9 cellular contexts compared by ENCODE assay signal in the genomic region with DNA sequence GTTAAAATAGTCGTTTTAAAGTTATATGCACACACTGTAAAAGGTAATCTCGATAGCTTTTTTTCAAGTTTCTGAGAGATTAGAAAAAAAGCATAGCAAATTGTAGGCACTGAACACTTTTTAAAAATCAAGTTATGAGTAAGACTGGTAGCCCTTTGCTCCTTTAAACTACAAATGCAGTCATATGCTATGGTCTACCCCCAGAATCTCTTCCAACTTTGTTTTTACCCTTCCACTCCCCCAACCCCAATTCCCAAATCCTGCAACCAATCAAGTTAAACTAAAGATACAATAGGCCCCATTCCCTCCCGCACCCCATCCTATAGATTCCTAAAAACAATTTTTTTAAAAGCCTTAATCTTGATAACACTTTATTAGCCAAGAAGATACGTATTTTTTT. TPM values are rescaled to one million over a fixed set of nuclear protein-coding genes. Genes with fewer than 3 reads are reported as not detected.
DNase-seq lines count a peak whose midpoint lies in the region; ATAC-seq and TF ChIP-seq lines count a peak whose summit lies in the region.
"Had no signal": no experiment of that assay in that cellular context is flagged by ENCODE, and none has a peak within 500 bp of the region (broad histone marks: within the 10 kb centered on the region; RNA-seq: fewer than 3 reads in every experiment).

No MANE protein-coding gene starts in this region.

- TF ChIP-seq CTCF in mammary epithelial cell (conservative IDR thresholded peaks at IDR 0.05 in 1 of 2, IDR thresholded peaks at IDR 0.05 in 1 of 2; ENCODE audit: extremely low read depth in 1 of 2, insufficient read depth in 1 of 2, low read depth in 1 of 2, low read length in 2 of 2) (no peak), lower lobe of right lung (IDR thresholded peaks at IDR 0.05) (no peak), tibial artery (IDR thresholded peaks at IDR 0.05) (no peak)

- no peaks in the 10 kb centered on the region for H3K27me3 ChIP-seq in mammary epithelial cell (ENCODE audit: insufficient read depth, low read length)
- H3K27me3 ChIP-seq in lower lobe of right lung (ENCODE audit: low read depth): no peaks in the 10 kb centered on the region
- H3K27me3 ChIP-seq in tibial artery: no peaks in the 10 kb centered on the region

- dilution Hi-C loops in mammary epithelial cell (cut with HindIII; ENCODE audit: low sequenced_read_pairs): loop anchor here (25.0 kb wide), 1 partner anchor 95 kb away; a partner anchor contains a TSS

- H3K36me3 ChIP-seq in mammary epithelial cell (ENCODE audit: insufficient read depth, low read length) (no peaks in the 10 kb centered on the region), lower lobe of right lung (no peaks in the 10 kb centered on the region), tibial artery (no peaks in the 10 kb centered on the region)

- peak overlapping the region; percentile 92 for H3K9ac ChIP-seq in mammary epithelial cell (ENCODE audit: insufficient read depth, low read length)

- H3K4me3 ChIP-seq in mammary epithelial cell (replicated peaks in 1 of 3; ENCODE audit: insufficient read depth in 1 of 3, low read depth in 2 of 3, low read length in 3 of 3): peak overlapping the region; percentile 68 to 99 (median 93)
- peak overlapping the region; percentile 67 for H3K4me3 ChIP-seq in lower lobe of right lung
- H3K4me3 ChIP-seq in tibial artery: peak overlapping the region; percentile 76 to 92

- H3K27ac ChIP-seq in mammary epithelial cell (ENCODE audit: insufficient read depth, low read depth, low read length) (peak overlapping the region; percentile 96), lower lobe of right lung (peak overlapping the region; percentile 98), tibial artery (peak overlapping the region in 1 of 2 donors; percentile 97)

- ATAC-seq in lower lobe of right lung (no peak), HG03196 (IDR thresholded peaks at IDR 0.05; ENCODE audit: unreplicated experiment) (no peak)

- peak overlapping the region; percentile 95 for H2AFZ ChIP-seq in mammary epithelial cell (ENCODE audit: low read depth, low read length)

- CTCF ChIA-PET in mammary epithelial cell (lab: Charles Lee; ENCODE audit: low non-redundant PET): no interaction called here

- H3K4me2 ChIP-seq in mammary epithelial cell (ENCODE audit: insufficient read depth, low read depth, low read length): peak overlapping the region; percentile 92

- DNase-seq in DMS79 treated with DMSO at 0.1 percent for 48 hours (lab: John Stamatoyannopoulos, UW) (peak; percentile 43), DMS79 (lab: John Stamatoyannopoulos, UW) (no peak), mammary epithelial cell (no peak), lower lobe of right lung (no peak), tibial artery (no peak), G401 (ENCODE audit: low spot score) (no peak), cerebellum (ENCODE audit: low spot score) (no peak)
- DNase-seq: NCI-H1048 had no signal

- no TSS peak for BruUV-seq in mammary epithelial cell (replicated peaks; lab: Mats Ljungman, UMichigan)

- H3K9me3 ChIP-seq in mammary epithelial cell (replicated peaks; ENCODE audit: insufficient read depth, low read length) (no peaks in the 10 kb centered on the region), lower lobe of right lung (no peaks in the 10 kb centered on the region), tibial artery (no peaks in the 10 kb centered on the region)

- in situ Hi-C loops in mammary epithelial cell (cut with MboI; ENCODE audit: low sequenced_read_pairs in 2 of 2): no loop called here
- in situ Hi-C loops in G401 (cut with HindIII; ENCODE audit: low sequenced_read_pairs): loop anchor here (25.0 kb wide), 1 partner anchor 95 kb away; a partner anchor contains a TSS

- no peaks in the 10 kb centered on the region for H4K20me1 ChIP-seq in mammary epithelial cell (ENCODE audit: insufficient read depth, low read length)

- 28% methylated on average over 4 of the region's 4 CpGs for WGBS in mammary epithelial cell (ENCODE audit: low coverage, missing lambda C conversion rate)

- peaks cover 13% of the 10 kb centered on the region for H3K4me1 ChIP-seq in mammary epithelial cell (ENCODE audit: insufficient read depth, low read length)
- H3K4me1 ChIP-seq in lower lobe of right lung: peaks cover 28% of the 10 kb centered on the region
- peaks cover 0 to 33% (median 0%) of the 10 kb centered on the region in 4 donors for H3K4me1 ChIP-seq in tibial artery

- H3K79me2 ChIP-seq in mammary epithelial cell (ENCODE audit: insufficient read depth, low read length): peaks cover 39% of the 10 kb centered on the region

- intact Hi-C loops in mammary epithelial cell (cut with micrococcal nuclease) (no loop called here), lower lobe of right lung (cut with DNase I) (loop anchor here (10.0 kb wide), 1 partner anchor 98 kb away; a partner anchor contains a TSS), tibial artery (cut with DNase I; ENCODE audit: low total_unique reads) (loop anchor here (10.0 kb wide), 2 partner anchors 98 to 178 kb away; a partner anchor contains a TSS)

RNA-seq across cellular contexts. Expression of a gene that starts 0.7 kb away (rescaled TPM):
- total RNA-seq in mammary epithelial cell: 10 to 100 TPM; 50.0 to 72.8 TPM
- polyA plus RNA-seq in mammary epithelial cell: 12.9 TPM
- 57.2 TPM for polyA minus RNA-seq in mammary epithelial cell
- 97.4 TPM for total RNA-seq in lower lobe of right lung
- total RNA-seq in G401 (2014; rRNA removed; shearing (Covaris generic)): 19.9 and 28.8 TPM in 2 replicates
- total RNA-seq in cerebellum: 250 TPM
